7 cellular contexts compared by ENCODE assay signal in the genomic region with DNA sequence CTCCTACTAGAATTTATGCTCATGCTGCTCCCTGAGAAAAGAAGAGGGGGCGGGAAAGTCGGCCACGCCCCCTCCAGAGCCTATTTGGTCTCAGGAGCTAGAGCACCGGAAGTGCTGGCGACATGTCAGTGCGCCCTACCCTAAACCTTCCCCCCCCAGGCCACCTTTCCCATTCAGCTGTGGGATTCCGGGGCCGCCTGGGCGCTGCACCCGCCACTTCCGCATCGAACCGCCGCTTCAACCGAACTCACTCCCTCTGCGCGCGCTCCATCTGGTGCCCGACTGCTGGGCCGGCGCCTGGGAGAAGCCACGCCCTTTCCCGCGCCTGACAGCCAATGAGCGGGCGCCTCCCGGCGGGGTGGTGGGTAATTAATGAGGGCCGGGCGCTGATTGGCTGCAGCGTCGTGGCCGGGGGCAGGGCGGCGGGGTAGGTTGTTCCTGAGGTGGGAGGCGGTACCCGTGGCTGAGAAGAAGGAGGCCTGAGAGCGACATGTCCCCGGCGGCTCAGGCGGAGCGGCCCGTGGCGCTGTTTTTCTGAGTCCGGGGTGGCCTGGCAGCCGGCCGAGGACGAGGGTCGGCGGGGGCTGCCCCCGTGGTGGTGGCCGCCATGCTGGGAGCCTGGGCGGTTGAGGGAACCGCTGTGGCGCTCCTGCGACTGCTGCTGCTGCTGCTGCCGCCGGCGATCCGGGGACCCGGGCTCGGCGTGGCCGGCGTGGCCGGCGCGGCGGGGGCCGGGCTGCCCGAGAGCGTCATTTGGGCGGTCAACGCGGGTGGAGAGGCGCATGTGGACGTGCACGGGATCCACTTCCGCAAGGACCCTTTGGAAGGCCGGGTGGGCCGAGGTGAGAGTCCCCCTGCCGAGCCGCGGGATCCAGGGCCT. TPM values are rescaled to one million over a fixed set of nuclear protein-coding genes. Genes with fewer than 3 reads are reported as not detected.
DNase-seq lines count a peak whose midpoint lies in the region; ATAC-seq and TF ChIP-seq lines count a peak whose summit lies in the region.

A gene with protein sequence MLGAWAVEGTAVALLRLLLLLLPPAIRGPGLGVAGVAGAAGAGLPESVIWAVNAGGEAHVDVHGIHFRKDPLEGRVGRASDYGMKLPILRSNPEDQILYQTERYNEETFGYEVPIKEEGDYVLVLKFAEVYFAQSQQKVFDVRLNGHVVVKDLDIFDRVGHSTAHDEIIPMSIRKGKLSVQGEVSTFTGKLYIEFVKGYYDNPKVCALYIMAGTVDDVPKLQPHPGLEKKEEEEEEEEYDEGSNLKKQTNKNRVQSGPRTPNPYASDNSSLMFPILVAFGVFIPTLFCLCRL (plus strand): TSS at position 460 of the 880 bp plus-strand sequence. CDS start 148 bp downstream, at position 608.

- peaks cover 42% of the 10 kb centered on the region for H4K20me1 ChIP-seq in hepatocyte (ENCODE audit: insufficient read depth, poor library complexity, severe bottlenecking)

- peak within 1 kb of the TSS; percentile 56 for H3K4me3 ChIP-seq in hepatocyte

- no peaks in the 10 kb centered on the region for H3K36me3 ChIP-seq in hepatocyte (replicated peaks; ENCODE audit: insufficient read depth, low read depth)

- no peaks in the 10 kb centered on the region for H3K9me3 ChIP-seq in hepatocyte (ENCODE audit: low read depth)

- H2AFZ ChIP-seq in hepatocyte, result peak within 1 kb of the TSS; percentile 72

- peak within 1 kb of the TSS; percentile 92 for H3K4me2 ChIP-seq in hepatocyte

- DNase-seq in NCI-H2081 (lab: John Stamatoyannopoulos, UW) (peak; percentile 97 to 98), T1000 (lab: John Stamatoyannopoulos, UW) (peak; percentile 97), astrocyte of the hippocampus (ENCODE audit: low read depth, low spot score) (peak; percentile 99), hepatocyte (ENCODE audit: low spot score) (peak; percentile 99), retina (peak; percentile 100)

- H3K27ac ChIP-seq in hepatocyte, result peak within 1 kb of the TSS; percentile 92

- H3K79me2 ChIP-seq in hepatocyte, result peaks cover 47% of the 10 kb centered on the region

- no peaks in the 10 kb centered on the region for H3K9me2 ChIP-seq in hepatocyte (replicated peaks; ENCODE audit: insufficient read depth)

- ATAC-seq in GM18508 (IDR thresholded peaks at IDR 0.05; ENCODE audit: insufficient read depth, unreplicated experiment) (peak; percentile 32), HG03025 (IDR thresholded peaks at IDR 0.05; ENCODE audit: low FRiP score, unreplicated experiment) (peak; percentile 63)

- WGBS in hepatocyte (ENCODE audit: low lambda C conversion rate, missing lambda C conversion rate), result 2% methylated on average over 66 of the region's 84 CpGs

- H3K27me3 ChIP-seq in hepatocyte, result no peaks in the 10 kb centered on the region

- H3K4me1 ChIP-seq in hepatocyte (ENCODE audit: insufficient read depth), result peaks cover 29% of the 10 kb centered on the region

- TF ChIP-seq CTCF in hepatocyte (IDR thresholded peaks at IDR 0.05; ENCODE audit: poor library complexity), result peak; percentile 5

RNA-seq across cellular contexts. Expression of the gene that starts here (rescaled TPM):
- 132 and 135 TPM in 2 replicates for total RNA-seq in hepatocyte
- polyA plus RNA-seq in hepatocyte, result 210 and 227 TPM in 2 replicates

Comparison
In these comparisons a context has a peak if more than half of its experiments do, and no peak if none do; other contexts are left out.
1. Peak in every context shown above with its lines: DNase-seq, ATAC-seq, H3K4me3 ChIP-seq and H3K27ac ChIP-seq.